In the genomic region with DNA sequence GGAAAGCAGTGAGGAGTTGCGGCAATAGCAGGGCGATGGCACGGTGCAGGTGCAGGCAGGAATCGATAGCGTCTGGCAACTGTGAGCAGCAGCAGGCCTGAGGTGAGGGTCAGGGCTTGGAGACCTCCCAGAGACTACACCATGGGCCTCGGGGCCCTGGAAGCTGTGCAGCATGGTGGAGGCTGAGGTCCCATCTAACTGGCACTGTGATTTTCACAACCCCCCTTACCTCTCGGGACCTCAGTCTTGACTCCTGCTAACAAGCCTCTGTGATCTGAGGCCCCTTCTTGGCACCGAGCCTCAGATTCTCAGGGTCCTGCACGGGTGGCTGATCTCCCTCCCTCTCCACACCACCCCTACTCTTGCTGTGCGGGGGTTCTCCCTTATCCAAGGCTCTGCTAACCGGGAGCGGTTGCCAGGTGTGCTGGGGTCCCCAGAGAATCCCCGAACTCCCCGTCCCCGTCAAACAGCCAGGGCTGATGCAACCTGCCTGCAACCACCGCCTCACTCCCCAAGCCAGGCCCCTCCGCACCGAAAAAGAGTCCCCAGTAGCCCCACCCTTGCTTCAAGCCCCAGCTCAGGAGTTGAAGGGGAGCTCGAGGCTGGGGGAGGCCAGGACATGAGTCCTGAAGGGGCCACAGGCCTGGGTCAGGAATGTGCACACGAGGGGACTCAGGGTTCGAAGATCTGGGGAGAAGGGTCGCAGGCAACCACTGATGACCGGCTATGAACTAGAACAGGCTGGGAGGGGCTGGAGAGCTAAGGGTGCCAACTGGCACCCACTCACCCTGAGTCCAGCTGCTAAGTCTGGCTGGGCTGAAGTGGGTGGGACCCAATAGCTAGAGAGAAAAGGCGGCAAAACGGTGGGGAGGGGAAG, we compare ENCODE assay signal across 1 cellular context.
A peak's percentile ranks its signal among the peaks of the same experiment; 100 is the strongest.
TF ChIP-seq lines count a peak whose summit lies in the region.

No MANE protein-coding gene starts in this region.

TF ChIP-seq in K562, 482 proteins besides CTCF, POLR2A, EP300 and RAD21 (continued from another document and continues in another):
- TF ChIP-seq, protein P1, sequence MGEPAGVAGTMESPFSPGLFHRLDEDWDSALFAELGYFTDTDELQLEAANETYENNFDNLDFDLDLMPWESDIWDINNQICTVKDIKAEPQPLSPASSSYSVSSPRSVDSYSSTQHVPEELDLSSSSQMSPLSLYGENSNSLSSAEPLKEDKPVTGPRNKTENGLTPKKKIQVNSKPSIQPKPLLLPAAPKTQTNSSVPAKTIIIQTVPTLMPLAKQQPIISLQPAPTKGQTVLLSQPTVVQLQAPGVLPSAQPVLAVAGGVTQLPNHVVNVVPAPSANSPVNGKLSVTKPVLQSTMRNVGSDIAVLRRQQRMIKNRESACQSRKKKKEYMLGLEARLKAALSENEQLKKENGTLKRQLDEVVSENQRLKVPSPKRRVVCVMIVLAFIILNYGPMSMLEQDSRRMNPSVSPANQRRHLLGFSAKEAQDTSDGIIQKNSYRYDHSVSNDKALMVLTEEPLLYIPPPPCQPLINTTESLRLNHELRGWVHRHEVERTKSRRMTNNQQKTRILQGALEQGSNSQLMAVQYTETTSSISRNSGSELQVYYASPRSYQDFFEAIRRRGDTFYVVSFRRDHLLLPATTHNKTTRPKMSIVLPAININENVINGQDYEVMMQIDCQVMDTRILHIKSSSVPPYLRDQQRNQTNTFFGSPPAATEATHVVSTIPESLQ (CRISPR knock-in tag; IDR thresholded peaks at IDR 0.05), result no peak
- TF ChIP-seq TOE1 (IDR thresholded peaks at IDR 0.05; ENCODE audit: borderline replicate concordance) (no peak; the same call in 1 of the 2 replicates), TOE1 (CRISPR knock-in tag; IDR thresholded peaks at IDR 0.05; ENCODE audit: borderline replicate concordance, low read depth) (no peak), MAFG (tag; conservative IDR thresholded peaks at IDR 0.05) (no peak), ZC3H11A (IDR thresholded peaks at IDR 0.05; ENCODE audit: low read depth, low read length) (no peak), PHF8 (IDR thresholded peaks at IDR 0.05; ENCODE audit: borderline replicate concordance, low read length) (no peak), NCOA4 (IDR thresholded peaks at IDR 0.05; ENCODE audit: partially characterized antibody) (no peak), HSF4 (CRISPR knock-in tag; IDR thresholded peaks at IDR 0.05; ENCODE audit: borderline replicate concordance) (peak; percentile 80; the same call in 1 of the 2 replicates), DMBX1 (CRISPR knock-in tag; IDR thresholded peaks at IDR 0.05; ENCODE audit: borderline replicate concordance) (peak; percentile 93), BMI1 (IDR thresholded peaks at IDR 0.05; ENCODE audit: low read length) (no peak), TCF7L2 (IDR thresholded peaks at IDR 0.05; ENCODE audit: low read depth, low read length) (no peak), PML (IDR thresholded peaks at IDR 0.05; ENCODE audit: low read length) (no peak)
- TF ChIP-seq, protein P2, sequence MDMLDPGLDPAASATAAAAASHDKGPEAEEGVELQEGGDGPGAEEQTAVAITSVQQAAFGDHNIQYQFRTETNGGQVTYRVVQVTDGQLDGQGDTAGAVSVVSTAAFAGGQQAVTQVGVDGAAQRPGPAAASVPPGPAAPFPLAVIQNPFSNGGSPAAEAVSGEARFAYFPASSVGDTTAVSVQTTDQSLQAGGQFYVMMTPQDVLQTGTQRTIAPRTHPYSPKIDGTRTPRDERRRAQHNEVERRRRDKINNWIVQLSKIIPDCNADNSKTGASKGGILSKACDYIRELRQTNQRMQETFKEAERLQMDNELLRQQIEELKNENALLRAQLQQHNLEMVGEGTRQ (CRISPR knock-in tag; IDR thresholded peaks at IDR 0.05), result no peak
- TF ChIP-seq, protein P3, sequence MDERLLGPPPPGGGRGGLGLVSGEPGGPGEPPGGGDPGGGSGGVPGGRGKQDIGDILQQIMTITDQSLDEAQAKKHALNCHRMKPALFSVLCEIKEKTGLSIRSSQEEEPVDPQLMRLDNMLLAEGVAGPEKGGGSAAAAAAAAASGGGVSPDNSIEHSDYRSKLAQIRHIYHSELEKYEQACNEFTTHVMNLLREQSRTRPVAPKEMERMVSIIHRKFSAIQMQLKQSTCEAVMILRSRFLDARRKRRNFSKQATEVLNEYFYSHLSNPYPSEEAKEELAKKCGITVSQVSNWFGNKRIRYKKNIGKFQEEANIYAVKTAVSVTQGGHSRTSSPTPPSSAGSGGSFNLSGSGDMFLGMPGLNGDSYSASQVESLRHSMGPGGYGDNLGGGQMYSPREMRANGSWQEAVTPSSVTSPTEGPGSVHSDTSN (CRISPR knock-in tag; IDR thresholded peaks at IDR 0.05; ENCODE audit: low read depth), result no peak
- TF ChIP-seq, protein P3 (tag; conservative IDR thresholded peaks at IDR 0.05; ENCODE audit: low read depth), result 0 out of 2 replicates have a peak, but pooled peaks have one; percentile 5
- TF ChIP-seq, protein P4, sequence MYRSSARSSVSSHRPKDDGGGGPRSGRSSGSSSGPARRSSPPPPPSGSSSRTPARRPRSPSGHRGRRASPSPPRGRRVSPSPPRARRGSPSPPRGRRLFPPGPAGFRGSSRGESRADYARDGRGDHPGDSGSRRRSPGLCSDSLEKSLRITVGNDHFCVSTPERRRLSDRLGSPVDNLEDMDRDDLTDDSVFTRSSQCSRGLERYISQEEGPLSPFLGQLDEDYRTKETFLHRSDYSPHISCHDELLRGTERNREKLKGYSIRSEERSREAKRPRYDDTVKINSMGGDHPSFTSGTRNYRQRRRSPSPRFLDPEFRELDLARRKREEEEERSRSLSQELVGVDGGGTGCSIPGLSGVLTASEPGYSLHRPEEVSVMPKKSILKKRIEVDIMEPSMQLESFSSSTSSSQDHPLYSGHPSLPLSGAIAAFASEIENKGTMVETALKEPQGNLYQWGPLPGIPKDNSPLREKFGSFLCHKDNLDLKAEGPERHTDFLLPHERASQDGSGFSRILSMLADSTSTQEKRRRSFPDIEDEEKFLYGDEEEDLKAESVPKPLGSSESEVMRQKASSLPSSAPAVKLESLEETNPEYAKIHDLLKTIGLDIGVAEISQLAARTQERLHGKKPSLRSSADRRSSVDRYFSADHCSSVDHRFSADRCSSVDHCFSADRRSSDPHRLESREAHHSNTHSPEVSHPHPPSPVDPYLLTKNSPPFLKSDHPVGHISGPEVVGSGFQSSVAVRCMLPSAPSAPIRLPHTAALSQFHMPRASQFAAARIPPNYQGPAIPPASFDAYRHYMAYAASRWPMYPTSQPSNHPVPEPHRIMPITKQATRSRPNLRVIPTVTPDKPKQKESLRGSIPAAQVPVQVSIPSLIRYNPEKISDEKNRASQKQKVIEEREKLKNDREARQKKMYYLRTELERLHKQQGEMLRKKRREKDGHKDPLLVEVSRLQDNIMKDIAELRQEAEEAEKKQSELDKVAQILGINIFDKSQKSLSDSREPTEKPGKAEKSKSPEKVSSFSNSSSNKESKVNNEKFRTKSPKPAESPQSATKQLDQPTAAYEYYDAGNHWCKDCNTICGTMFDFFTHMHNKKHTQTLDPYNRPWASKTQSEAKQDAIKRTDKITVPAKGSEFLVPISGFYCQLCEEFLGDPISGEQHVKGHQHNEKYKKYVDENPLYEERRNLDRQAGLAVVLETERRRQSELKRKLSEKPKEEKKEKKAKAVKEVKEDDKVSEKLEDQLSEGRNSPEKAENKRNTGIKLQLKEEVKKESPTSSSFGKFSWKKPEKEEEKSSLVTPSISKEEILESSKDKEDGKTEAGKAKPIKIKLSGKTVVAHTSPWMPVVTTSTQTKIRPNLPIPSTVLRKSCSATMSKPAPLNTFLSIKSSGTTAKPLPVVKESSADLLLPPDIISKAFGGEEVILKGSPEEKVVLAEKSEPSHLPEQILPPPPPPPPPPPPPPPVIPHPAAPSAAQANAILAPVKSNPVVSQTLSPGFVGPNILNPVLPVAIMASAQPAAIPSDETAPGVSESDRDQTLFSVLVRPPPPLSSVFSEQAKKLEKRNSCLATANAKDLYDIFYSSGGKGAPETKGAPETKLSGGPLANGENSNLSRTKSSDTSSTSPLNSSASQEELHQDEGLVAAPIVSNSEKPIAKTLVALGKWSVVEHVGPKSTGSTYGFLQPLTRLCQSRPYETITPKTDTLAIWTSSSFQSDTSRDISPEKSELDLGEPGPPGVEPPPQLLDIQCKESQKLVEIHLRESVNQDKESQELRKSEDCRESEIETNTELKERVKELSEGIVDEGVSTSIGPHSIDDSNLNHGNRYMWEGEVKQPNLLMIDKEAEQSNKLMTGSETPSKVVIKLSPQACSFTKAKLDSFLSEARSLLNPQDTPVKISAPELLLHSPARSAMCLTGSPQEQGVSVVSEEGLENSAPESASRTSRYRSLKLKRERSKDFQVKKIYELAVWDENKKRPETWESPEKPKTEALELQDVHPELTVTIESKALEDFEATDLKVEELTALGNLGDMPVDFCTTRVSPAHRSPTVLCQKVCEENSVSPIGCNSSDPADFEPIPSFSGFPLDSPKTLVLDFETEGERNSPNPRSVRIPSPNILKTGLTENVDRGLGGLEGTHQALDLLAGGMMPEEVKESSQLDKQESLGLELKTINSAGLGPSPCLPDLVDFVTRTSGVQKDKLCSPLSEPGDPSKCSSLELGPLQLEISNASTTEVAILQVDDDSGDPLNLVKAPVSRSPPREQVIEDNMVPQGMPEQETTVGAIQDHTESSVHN (IDR thresholded peaks at IDR 0.05; ENCODE audit: borderline replicate concordance in 1 of 2, low read depth in 1 of 2), result no peak
- TF ChIP-seq, protein P5, sequence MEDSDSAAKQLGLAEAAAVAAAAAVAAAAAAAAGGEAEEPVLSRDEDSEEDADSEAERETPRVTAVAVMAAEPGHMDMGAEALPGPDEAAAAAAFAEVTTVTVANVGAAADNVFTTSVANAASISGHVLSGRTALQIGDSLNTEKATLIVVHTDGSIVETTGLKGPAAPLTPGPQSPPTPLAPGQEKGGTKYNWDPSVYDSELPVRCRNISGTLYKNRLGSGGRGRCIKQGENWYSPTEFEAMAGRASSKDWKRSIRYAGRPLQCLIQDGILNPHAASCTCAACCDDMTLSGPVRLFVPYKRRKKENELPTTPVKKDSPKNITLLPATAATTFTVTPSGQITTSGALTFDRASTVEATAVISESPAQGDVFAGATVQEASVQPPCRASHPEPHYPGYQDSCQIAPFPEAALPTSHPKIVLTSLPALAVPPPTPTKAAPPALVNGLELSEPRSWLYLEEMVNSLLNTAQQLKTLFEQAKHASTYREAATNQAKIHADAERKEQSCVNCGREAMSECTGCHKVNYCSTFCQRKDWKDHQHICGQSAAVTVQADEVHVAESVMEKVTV (CRISPR knock-in tag; IDR thresholded peaks at IDR 0.05), result peak; percentile 41; the same call in 1 of the 2 replicates
- TF ChIP-seq, protein P6, sequence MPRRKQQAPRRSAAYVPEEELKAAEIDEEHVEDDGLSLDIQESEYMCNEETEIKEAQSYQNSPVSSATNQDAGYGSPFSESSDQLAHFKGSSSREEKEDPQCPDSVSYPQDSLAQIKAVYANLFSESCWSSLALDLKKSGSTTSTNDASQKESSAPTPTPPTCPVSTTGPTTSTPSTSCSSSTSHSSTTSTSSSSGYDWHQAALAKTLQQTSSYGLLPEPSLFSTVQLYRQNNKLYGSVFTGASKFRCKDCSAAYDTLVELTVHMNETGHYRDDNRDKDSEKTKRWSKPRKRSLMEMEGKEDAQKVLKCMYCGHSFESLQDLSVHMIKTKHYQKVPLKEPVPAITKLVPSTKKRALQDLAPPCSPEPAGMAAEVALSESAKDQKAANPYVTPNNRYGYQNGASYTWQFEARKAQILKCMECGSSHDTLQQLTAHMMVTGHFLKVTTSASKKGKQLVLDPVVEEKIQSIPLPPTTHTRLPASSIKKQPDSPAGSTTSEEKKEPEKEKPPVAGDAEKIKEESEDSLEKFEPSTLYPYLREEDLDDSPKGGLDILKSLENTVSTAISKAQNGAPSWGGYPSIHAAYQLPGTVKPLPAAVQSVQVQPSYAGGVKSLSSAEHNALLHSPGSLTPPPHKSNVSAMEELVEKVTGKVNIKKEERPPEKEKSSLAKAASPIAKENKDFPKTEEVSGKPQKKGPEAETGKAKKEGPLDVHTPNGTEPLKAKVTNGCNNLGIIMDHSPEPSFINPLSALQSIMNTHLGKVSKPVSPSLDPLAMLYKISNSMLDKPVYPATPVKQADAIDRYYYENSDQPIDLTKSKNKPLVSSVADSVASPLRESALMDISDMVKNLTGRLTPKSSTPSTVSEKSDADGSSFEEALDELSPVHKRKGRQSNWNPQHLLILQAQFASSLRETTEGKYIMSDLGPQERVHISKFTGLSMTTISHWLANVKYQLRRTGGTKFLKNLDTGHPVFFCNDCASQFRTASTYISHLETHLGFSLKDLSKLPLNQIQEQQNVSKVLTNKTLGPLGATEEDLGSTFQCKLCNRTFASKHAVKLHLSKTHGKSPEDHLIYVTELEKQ (CRISPR knock-in tag; IDR thresholded peaks at IDR 0.05), result no peak
- TF ChIP-seq, protein P7, sequence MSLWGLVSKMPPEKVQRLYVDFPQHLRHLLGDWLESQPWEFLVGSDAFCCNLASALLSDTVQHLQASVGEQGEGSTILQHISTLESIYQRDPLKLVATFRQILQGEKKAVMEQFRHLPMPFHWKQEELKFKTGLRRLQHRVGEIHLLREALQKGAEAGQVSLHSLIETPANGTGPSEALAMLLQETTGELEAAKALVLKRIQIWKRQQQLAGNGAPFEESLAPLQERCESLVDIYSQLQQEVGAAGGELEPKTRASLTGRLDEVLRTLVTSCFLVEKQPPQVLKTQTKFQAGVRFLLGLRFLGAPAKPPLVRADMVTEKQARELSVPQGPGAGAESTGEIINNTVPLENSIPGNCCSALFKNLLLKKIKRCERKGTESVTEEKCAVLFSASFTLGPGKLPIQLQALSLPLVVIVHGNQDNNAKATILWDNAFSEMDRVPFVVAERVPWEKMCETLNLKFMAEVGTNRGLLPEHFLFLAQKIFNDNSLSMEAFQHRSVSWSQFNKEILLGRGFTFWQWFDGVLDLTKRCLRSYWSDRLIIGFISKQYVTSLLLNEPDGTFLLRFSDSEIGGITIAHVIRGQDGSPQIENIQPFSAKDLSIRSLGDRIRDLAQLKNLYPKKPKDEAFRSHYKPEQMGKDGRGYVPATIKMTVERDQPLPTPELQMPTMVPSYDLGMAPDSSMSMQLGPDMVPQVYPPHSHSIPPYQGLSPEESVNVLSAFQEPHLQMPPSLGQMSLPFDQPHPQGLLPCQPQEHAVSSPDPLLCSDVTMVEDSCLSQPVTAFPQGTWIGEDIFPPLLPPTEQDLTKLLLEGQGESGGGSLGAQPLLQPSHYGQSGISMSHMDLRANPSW (CRISPR knock-in tag; IDR thresholded peaks at IDR 0.05), result no peak
- TF ChIP-seq, protein P8, sequence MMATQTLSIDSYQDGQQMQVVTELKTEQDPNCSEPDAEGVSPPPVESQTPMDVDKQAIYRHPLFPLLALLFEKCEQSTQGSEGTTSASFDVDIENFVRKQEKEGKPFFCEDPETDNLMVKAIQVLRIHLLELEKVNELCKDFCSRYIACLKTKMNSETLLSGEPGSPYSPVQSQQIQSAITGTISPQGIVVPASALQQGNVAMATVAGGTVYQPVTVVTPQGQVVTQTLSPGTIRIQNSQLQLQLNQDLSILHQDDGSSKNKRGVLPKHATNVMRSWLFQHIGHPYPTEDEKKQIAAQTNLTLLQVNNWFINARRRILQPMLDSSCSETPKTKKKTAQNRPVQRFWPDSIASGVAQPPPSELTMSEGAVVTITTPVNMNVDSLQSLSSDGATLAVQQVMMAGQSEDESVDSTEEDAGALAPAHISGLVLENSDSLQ (IDR thresholded peaks at IDR 0.05), result no peak
